ENCODE assay signal across 21 cellular contexts in genomic region chr1:236147068-236147467, GRCh38. TPM values are rescaled to one million over a fixed set of nuclear protein-coding genes. Genes with fewer than 3 reads are reported as not detected.
DNase-seq lines count a peak whose midpoint lies in the region; ATAC-seq and TF ChIP-seq lines count a peak whose summit lies in the region.
"Had no signal": no experiment of that assay in that cellular context is flagged by ENCODE, and none has a peak within 500 bp of the region (broad histone marks: within the 10 kb centered on the region; RNA-seq: fewer than 3 reads in every experiment).

No MANE protein-coding gene starts in this region.

- POLR2A ChIA-PET in CD4-positive, alpha-beta T cell (lab: Charles Lee), result no interaction called here
- POLR2A ChIA-PET in PC-9 (lab: Charles Lee; ENCODE audit: unreplicated experiment), result no interaction called here

- H3K27ac ChIP-seq in CD4-positive, alpha-beta T cell (ENCODE audit: low read depth, low read length), result no peak overlapping the region
- H3K27ac ChIP-seq in PC-9, result no peak overlapping the region
- H3K27ac ChIP-seq: Peyer's patch had no signal

- H3K4me2 ChIP-seq in PC-9, result no peak overlapping the region

- H3K4me3 ChIP-seq in mucosa of descending colon (no peak overlapping the region), PC-9 (no peak overlapping the region)
- H3K4me3 ChIP-seq: Peyer's patch had no signal

- no peak for DNase-seq in CD4-positive, alpha-beta T cell
- DNase-seq in central memory CD8-positive, alpha-beta T cell (ENCODE audit: low spot score in 2 of 2), result no peak
- DNase-seq in cardiac septum (ENCODE audit: low spot score), result peak; percentile 80
- DNase-seq in mucosa of descending colon, result peak in 2 of 3 donors; percentile 61 to 63
- DNase-seq in KG1 (lab: John Stamatoyannopoulos, UW), result no peak
- DNase-seq in PC-9, result no peak
- no peak for DNase-seq in DMS53 treated with DMSO at 0.1 percent for 48 hours (lab: John Stamatoyannopoulos, UW; ENCODE audit: unreplicated experiment)
- DNase-seq in RPMI8226, result no peak
- DNase-seq: 8988T; BE2C; CD4-positive, alpha-beta memory T cell; DMS79 treated with DMSO at 0.1 percent for 48 hours; GF-D8; IMR-90; NCI-H1105; NCI-H1694 treated with DMSO at 0.1 percent for 48 hours; NCI-H2107; NCI-H226; NCI-H524 treated with DMSO at 0.1 percent for 48 hours; Peyer's patch; SIG-M5 had no signal

- ATAC-seq in CD4-positive, alpha-beta T cell (ENCODE audit: poor library complexity), result no peak
- no peak for ATAC-seq in central memory CD8-positive, alpha-beta T cell (replicated peaks; ENCODE audit: extremely low read depth, poor library complexity, severe bottlenecking)
- peak; percentile 46 for ATAC-seq in mucosa of descending colon

- peaks cover 46% of the 10 kb centered on the region for H3K4me1 Mint-ChIP-seq in CD4-positive, alpha-beta T cell (ENCODE audit: low read depth)
- H3K4me1 Mint-ChIP-seq in central memory CD8-positive, alpha-beta T cell, result peaks cover 73% of the 10 kb centered on the region

- no peaks in the 10 kb centered on the region for H4K20me1 ChIP-seq in PC-9 (ENCODE audit: insufficient read depth)

- H3K27me3 ChIP-seq in CD4-positive, alpha-beta T cell (ENCODE audit: control insufficient read depth, insufficient read depth, low read length), result no peaks in the 10 kb centered on the region
- H3K27me3 ChIP-seq in PC-9 (ENCODE audit: insufficient read depth, low read depth), result 0 out of 2 replicates have a peak, but pooled peaks cover 6% of the 10 kb centered on the region
- H3K27me3 ChIP-seq: Peyer's patch had no signal

- no peak overlapping the region for H2AFZ ChIP-seq in PC-9

- H3K27me3 Mint-ChIP-seq in CD4-positive, alpha-beta T cell, result peaks cover 9% of the 10 kb centered on the region
- H3K27me3 Mint-ChIP-seq in central memory CD8-positive, alpha-beta T cell, result no peaks in the 10 kb centered on the region

- TF ChIP-seq CTCF in CD4-positive, alpha-beta T cell (IDR thresholded peaks at IDR 0.05), result no peak
- TF ChIP-seq CTCF in mucosa of descending colon (IDR thresholded peaks at IDR 0.05) (no peak), PC-9 (conservative IDR thresholded peaks at IDR 0.05) (no peak)

- H3K9me3 ChIP-seq in CD4-positive, alpha-beta T cell (ENCODE audit: control insufficient read depth, low read length), result no peaks in the 10 kb centered on the region
- H3K9me3 ChIP-seq in mucosa of descending colon (no peaks in the 10 kb centered on the region), PC-9 (ENCODE audit: insufficient read depth, low read depth) (no peaks in the 10 kb centered on the region)
- H3K9me3 ChIP-seq: BE2C, Peyer's patch had no signal

- no peak overlapping the region for H3K27ac Mint-ChIP-seq in CD4-positive, alpha-beta T cell
- peak overlapping the region; percentile 48 for H3K27ac Mint-ChIP-seq in central memory CD8-positive, alpha-beta T cell (ENCODE audit: low read depth)

- H3K9me2 ChIP-seq in PC-9 (ENCODE audit: insufficient read depth), result no peaks in the 10 kb centered on the region

- H3K79me2 ChIP-seq in PC-9 (ENCODE audit: low read depth), result no peaks in the 10 kb centered on the region

- H3K36me3 Mint-ChIP-seq in CD4-positive, alpha-beta T cell (ENCODE audit: low read depth), result peaks cover 10% of the 10 kb centered on the region
- H3K36me3 Mint-ChIP-seq in central memory CD8-positive, alpha-beta T cell (ENCODE audit: insufficient read depth), result peaks cover 3% of the 10 kb centered on the region

- no peaks in the 10 kb centered on the region for H3K9me3 Mint-ChIP-seq in CD4-positive, alpha-beta T cell
- no peaks in the 10 kb centered on the region for H3K9me3 Mint-ChIP-seq in central memory CD8-positive, alpha-beta T cell
- H3K9me3 Mint-ChIP-seq: CD4-positive, alpha-beta memory T cell had no signal

- H3K4me3 Mint-ChIP-seq in CD4-positive, alpha-beta T cell, result peak overlapping the region; percentile 60
- H3K4me3 Mint-ChIP-seq in central memory CD8-positive, alpha-beta T cell, result no peak overlapping the region

- no peaks in the 10 kb centered on the region for H3F3A ChIP-seq in PC-9 (ENCODE audit: insufficient read depth, low read depth)

- CTCF ChIA-PET in CD4-positive, alpha-beta T cell (lab: Charles Lee), result no interaction called here
- CTCF ChIA-PET in PC-9 (lab: Charles Lee), result no interaction called here

- no TSS peak for BruUV-seq in PC-9 (replicated peaks; lab: Mats Ljungman, UMichigan)

- peaks cover 6% of the 10 kb centered on the region for H3K4me1 ChIP-seq in mucosa of descending colon (ENCODE audit: low read depth)
- H3K4me1 ChIP-seq in PC-9 (replicated peaks; ENCODE audit: insufficient read depth), result no peaks in the 10 kb centered on the region
- H3K4me1 ChIP-seq: BE2C had no signal

- intact Hi-C loops in CD4-positive, alpha-beta T cell (cut with DNase I, micrococcal nuclease), result no loop called here
- intact Hi-C loops in cardiac septum (cut with DNase I) (no loop called here), mucosa of descending colon (cut with DNase I, micrococcal nuclease) (no loop called here), PC-9 (cut with micrococcal nuclease; ENCODE audit: unreplicated experiment) (no loop called here)

- H3K36me3 ChIP-seq in mucosa of descending colon (ENCODE audit: low read depth), result no peaks in the 10 kb centered on the region
- H3K36me3 ChIP-seq in PC-9 (ENCODE audit: low read depth), result no peaks in the 10 kb centered on the region
- H3K36me3 ChIP-seq: BE2C, Peyer's patch had no signal

RNA-seq across cellular contexts. Expression of gene GPR137B, which starts 4.7 kb away (rescaled TPM):
- 1 to 10 TPM; 6.3 to 7.4 TPM for total RNA-seq in CD4-positive, alpha-beta T cell
- total RNA-seq in cardiac septum (44.6 TPM), mucosa of descending colon (10 to 100 TPM in 1 of 3 donors, 1 to 10 TPM in 2; 6.0 to 13.3 (median 8.5) TPM), PC-9 (2021) (not detected in 2 replicates)

Comparison
In these comparisons a context has a peak if more than half of its experiments do, and no peak if none do; other contexts are left out.
1. DNase-seq: peak in cardiac septum (single experiment) and mucosa of descending colon (2 of 3); none in CD4-positive, alpha-beta T cell (0 of 10), central memory CD8-positive, alpha-beta T cell (0 of 2), KG1 (single experiment), PC-9 (0 of 2), DMS53 treated with DMSO at 0.1 percent for 48 hours (single experiment) and RPMI8226 (single experiment).